Comparison of ENCODE assay signal across 15 cellular contexts in the genomic region with DNA sequence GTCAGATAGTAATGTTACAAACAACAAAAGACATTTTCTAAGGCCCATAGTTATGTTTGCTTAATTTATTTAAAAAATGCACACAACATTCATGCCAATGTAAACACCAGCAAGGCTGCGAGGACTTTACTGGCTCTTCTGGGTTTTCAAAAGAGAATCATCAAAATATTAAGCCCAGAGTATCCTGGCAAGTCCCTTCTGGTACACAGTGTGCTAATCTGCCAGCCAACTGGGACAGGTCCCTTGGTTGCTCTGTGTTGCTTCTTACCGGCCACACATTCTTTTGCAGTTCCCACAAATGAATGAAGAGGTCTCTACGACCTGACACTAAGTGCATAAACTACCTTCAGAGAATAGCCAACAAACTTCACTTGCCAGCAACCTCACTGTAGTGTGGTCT. TPM values are rescaled to one million over a fixed set of nuclear protein-coding genes. Genes with fewer than 3 reads are reported as not detected.
DNase-seq lines count a peak whose midpoint lies in the region; ATAC-seq and TF ChIP-seq lines count a peak whose summit lies in the region.
"Had no signal": no experiment of that assay in that cellular context is flagged by ENCODE, and none has a peak within 500 bp of the region (broad histone marks: within the 10 kb centered on the region; RNA-seq: fewer than 3 reads in every experiment).

No MANE protein-coding gene starts in this region.

- no peak overlapping the region for H2AK5ac ChIP-seq in mesendoderm (ENCODE audit: low read length)

- H3F3A ChIP-seq in smooth muscle cell (ENCODE audit: low read depth) = no peaks in the 10 kb centered on the region

- WGBS in heart left ventricle, 4 donors = 26 to 40% (median 38%) methylated on average over 3 of the region's 3 CpGs
- WGBS in smooth muscle cell (ENCODE audit: low lambda C conversion rate) = 76% methylated on average over 3 of the region's 3 CpGs
- no CpG with 5 or more reads among the region's 3 CpGs for WGBS in mesendoderm (ENCODE audit: extremely low coverage, insufficient coverage, low lambda C conversion rate)

- peaks cover 10% of the 10 kb centered on the region for H3K79me1 ChIP-seq in mesendoderm (ENCODE audit: low read length)

- H3K23ac ChIP-seq in mesendoderm (ENCODE audit: low read length) = no peak overlapping the region

- ATAC-seq in heart left ventricle (peak; percentile 58 to 69 (median 64)), sciatic nerve (peak; percentile 79)

- H3K4me2 ChIP-seq in smooth muscle cell = no peak overlapping the region
- H3K4me2 ChIP-seq in mesendoderm (ENCODE audit: low read length) = no peak overlapping the region
- H3K4me2 ChIP-seq: neural progenitor cell had no signal

- H3K27me3 ChIP-seq in heart left ventricle = no peaks in the 10 kb centered on the region
- no peaks in the 10 kb centered on the region for H3K27me3 ChIP-seq in effector memory CD4-positive, alpha-beta T cell (replicated peaks; ENCODE audit: control insufficient read depth, insufficient read depth, low read length, poor library complexity, severe bottlenecking)
- H3K27me3 ChIP-seq in smooth muscle cell (ENCODE audit: low read depth) = no peaks in the 10 kb centered on the region
- no peaks in the 10 kb centered on the region for H3K27me3 ChIP-seq in mesendoderm (ENCODE audit: insufficient read depth, low read length, poor library complexity)
- H3K27me3 ChIP-seq: neural progenitor cell had no signal

- no peak for TF ChIP-seq POLR2A in heart left ventricle (IDR thresholded peaks at IDR 0.05)

- H3K36me3 ChIP-seq in heart left ventricle (peaks cover 0 to 6% (median 0%) of the 10 kb centered on the region in 9 donors), smooth muscle cell (ENCODE audit: low read depth) (no peaks in the 10 kb centered on the region), mesendoderm (ENCODE audit: control insufficient read depth, insufficient read depth, low read length) (no peaks in the 10 kb centered on the region)
- no peaks in the 10 kb centered on the region for H3K36me3 ChIP-seq in effector memory CD4-positive, alpha-beta T cell (ENCODE audit: control insufficient read depth, insufficient read depth, low read length)
- H3K36me3 ChIP-seq: neural progenitor cell had no signal

- DNase-seq in Ammon's horn (ENCODE audit: low spot score) = peak; percentile 34
- DNase-seq in astrocyte of the hippocampus (ENCODE audit: low read depth, low spot score) = peak; percentile 31
- DNase-seq in heart left ventricle = peak in 1 of 5 donors; percentile 43
- no peak for DNase-seq in sciatic nerve (ENCODE audit: low spot score)
- DNase-seq in effector memory CD4-positive, alpha-beta T cell = no peak
- DNase-seq in smooth muscle cell (lab: John Stamatoyannopoulos, UW; ENCODE audit: unreplicated experiment) = no peak
- DNase-seq in mesendoderm = no peak
- no peak for DNase-seq in NOMO-1 (lab: John Stamatoyannopoulos, UW; ENCODE audit: unreplicated experiment in 2 of 2)
- DNase-seq: activated CD4-positive, alpha-beta T cell treated with anti-CD3 and anti-CD28 coated beads, Interleukin-2, amount 50 U/mL, for 1 hour; H9; Kasumi-1; NCI-H2029 treated with DMSO at 0.1 percent for 48 hours; NCI-H526 treated with DMSO at 0.1 percent for 48 hours had no signal

- intact Hi-C loops in heart left ventricle (cut with DNase I) = no loop called here
- intact Hi-C loops in sciatic nerve (cut with DNase I) = no loop called here

- H2AFZ ChIP-seq in smooth muscle cell (ENCODE audit: low read depth) = no peak overlapping the region
- H2AFZ ChIP-seq: neural progenitor cell had no signal

- TF ChIP-seq CTCF in heart left ventricle (IDR thresholded peaks at IDR 0.05) (no peak), smooth muscle cell (IDR thresholded peaks at IDR 0.05; ENCODE audit: borderline replicate concordance, insufficient read depth, poor library complexity, severe bottlenecking) (no peak)

- H2BK5ac ChIP-seq in mesendoderm (ENCODE audit: low read length) = no peak overlapping the region

- H3K9ac ChIP-seq in smooth muscle cell (ENCODE audit: low read depth) (no peak overlapping the region), mesendoderm (ENCODE audit: low read length) (no peak overlapping the region)
- H3K9ac ChIP-seq: neural progenitor cell had no signal

- H3K4me1 ChIP-seq in heart left ventricle (peaks cover 9 to 72% (median 42%) of the 10 kb centered on the region in 12 donors), smooth muscle cell (ENCODE audit: low read depth) (no peaks in the 10 kb centered on the region), mesendoderm (ENCODE audit: control insufficient read depth, low read depth, low read length) (peaks cover 7% of the 10 kb centered on the region)
- no peaks in the 10 kb centered on the region for H3K4me1 ChIP-seq in effector memory CD4-positive, alpha-beta T cell (ENCODE audit: control insufficient read depth, insufficient read depth, low read length, poor library complexity, severe bottlenecking)

- H3K27ac ChIP-seq in heart left ventricle = peak overlapping the region in 10 of 12 donors; percentile 0 to 69 (median 36)
- H3K27ac ChIP-seq in effector memory CD4-positive, alpha-beta T cell (ENCODE audit: insufficient read depth, low read length, poor library complexity, severe bottlenecking) = no peak overlapping the region
- H3K27ac ChIP-seq in smooth muscle cell (ENCODE audit: low read depth) = no peak overlapping the region
- H3K27ac ChIP-seq in mesendoderm (ENCODE audit: low read depth, low read length) = no peak overlapping the region
- H3K27ac ChIP-seq: neural progenitor cell had no signal

- no peak overlapping the region for H3K4ac ChIP-seq in mesendoderm (ENCODE audit: low read depth, low read length)

- no peak overlapping the region for H2BK120ac ChIP-seq in mesendoderm (ENCODE audit: low read depth, low read length)

- no peak overlapping the region for H3K18ac ChIP-seq in mesendoderm (ENCODE audit: low read length)

- no peaks in the 10 kb centered on the region for H3K9me3 ChIP-seq in heart left ventricle
- no peaks in the 10 kb centered on the region for H3K9me3 ChIP-seq in effector memory CD4-positive, alpha-beta T cell (ENCODE audit: control insufficient read depth, low read length)
- no peaks in the 10 kb centered on the region for H3K9me3 ChIP-seq in smooth muscle cell (replicated peaks; ENCODE audit: low read depth)

- H3K56ac ChIP-seq in mesendoderm (ENCODE audit: low read length) = no peak overlapping the region

- H4K8ac ChIP-seq in mesendoderm (ENCODE audit: low read depth, low read length) = no peak overlapping the region

- H3K4me3 ChIP-seq in heart left ventricle = peak overlapping the region in 1 of 12 donors; percentile 2
- no peak overlapping the region for H3K4me3 ChIP-seq in effector memory CD4-positive, alpha-beta T cell (ENCODE audit: insufficient read depth, low read depth, low read length, poor library complexity, severe bottlenecking)
- H3K4me3 ChIP-seq in smooth muscle cell = no peak overlapping the region
- no peak overlapping the region for H3K4me3 ChIP-seq in mesendoderm (ENCODE audit: low read length)
- H3K4me3 ChIP-seq: neural progenitor cell had no signal

- H4K20me1 ChIP-seq in smooth muscle cell (ENCODE audit: low read depth) = peaks cover 99% of the 10 kb centered on the region

- H3K79me2 ChIP-seq in smooth muscle cell (ENCODE audit: low read depth) (peaks cover 17% of the 10 kb centered on the region), mesendoderm (ENCODE audit: control insufficient read depth, insufficient read depth, low read length) (peaks cover 2% of the 10 kb centered on the region)

- H2BK15ac ChIP-seq in mesendoderm (replicated peaks; ENCODE audit: low read depth) = no peak overlapping the region

- no peak overlapping the region for H4K5ac ChIP-seq in mesendoderm (ENCODE audit: low read length)

RNA-seq across cellular contexts. Expression of a gene that starts 42.6 kb away (rescaled TPM):
- total RNA-seq in heart left ventricle = under 1 TPM in 7 of 9 donors, not detected in 2; 0.12 to 0.46 (median 0.31) TPM
- polyA plus RNA-seq in heart left ventricle = under 1 TPM; 0.15 to 0.23 TPM
- total RNA-seq in sciatic nerve = not detected
- not detected in 2 replicates for total RNA-seq in smooth muscle cell
- 0.16 and 0.21 TPM in 2 replicates for polyA plus RNA-seq in smooth muscle cell
- polyA plus RNA-seq in mesendoderm (2013, experiment 1 of 2) = 0.08 TPM
- 0.08 TPM for polyA plus RNA-seq in mesendoderm (2013, experiment 2 of 2)
- total RNA-seq: T-helper 2 cell treated with Interferon-gamma antibody and Interleukin-4, amounts not matched to agents 100 ng/mL and 5 ng/mL, for 36 hours had no signal

Comparison
In these comparisons a context has a peak if more than half of its experiments do, and no peak if none do; other contexts are left out.
1. DNase-seq: peak in Ammon's horn (single experiment) and astrocyte of the hippocampus (single experiment); none in sciatic nerve (single experiment), effector memory CD4-positive, alpha-beta T cell (0 of 3), smooth muscle cell (single experiment), mesendoderm (single experiment) and NOMO-1 (0 of 2).
2. H3K27ac ChIP-seq: peak in heart left ventricle (10 of 12); none in effector memory CD4-positive, alpha-beta T cell (single experiment), smooth muscle cell (single experiment) and mesendoderm (single experiment).